Comparison of ENCODE assay signal across 1 cellular context in the genomic region with DNA sequence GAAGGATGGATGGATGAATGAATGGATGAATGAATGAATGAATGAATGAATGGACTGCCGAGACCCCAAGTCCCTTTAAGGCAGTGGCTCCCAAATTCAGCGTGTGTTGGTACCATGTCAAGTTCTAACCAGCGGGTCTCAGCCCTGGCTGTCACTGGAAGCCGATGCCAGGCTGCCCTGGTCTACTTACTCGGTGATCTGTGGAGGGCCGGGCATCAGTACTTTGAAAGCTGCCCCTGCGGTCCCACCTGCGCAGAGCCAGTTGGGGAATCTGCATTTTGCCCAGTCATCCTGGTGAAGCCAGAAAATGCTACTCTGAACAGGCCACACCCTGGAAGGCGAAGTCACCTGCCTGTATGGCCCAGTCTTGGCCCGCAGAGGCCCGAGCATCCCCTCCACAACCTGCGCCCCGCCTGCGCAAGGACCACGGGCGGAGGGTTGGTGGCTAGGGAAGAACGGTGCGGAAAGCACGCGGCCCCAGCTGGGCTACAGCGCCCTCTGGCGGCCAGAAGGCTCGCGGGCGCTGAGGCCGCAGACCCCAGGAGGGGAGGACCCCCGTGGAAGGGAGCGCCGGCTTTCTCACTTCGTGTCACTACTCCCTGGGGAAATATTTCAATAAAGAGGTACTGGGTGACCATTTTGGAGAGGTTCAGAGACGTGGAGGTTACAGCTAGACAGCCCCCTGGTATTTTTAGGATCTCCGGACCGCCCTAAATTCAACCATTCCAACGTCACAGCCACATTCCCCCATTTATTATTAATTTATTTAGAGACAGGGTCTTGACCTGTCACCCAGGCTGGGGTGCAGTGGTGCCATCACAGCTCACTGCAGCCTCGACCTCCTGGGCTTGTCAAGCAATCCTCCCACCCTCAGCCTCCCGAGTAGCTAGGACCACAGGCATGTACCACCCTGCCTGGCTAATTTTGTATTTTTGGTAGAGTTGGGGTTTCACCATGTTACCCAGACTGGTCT.
TF ChIP-seq lines count a peak whose summit lies in the region.

No MANE protein-coding gene starts in this region.

TF ChIP-seq in K562, 482 proteins besides CTCF, POLR2A, EP300 and RAD21 (continued from another document and continues in another):
- TF ChIP-seq GABPB2 (CRISPR knock-in tag; conservative IDR thresholded peaks at IDR 0.05) (no peak), ZNF668 (CRISPR knock-in tag; IDR thresholded peaks at IDR 0.05) (no peak), ZNF444 (CRISPR knock-in tag; IDR thresholded peaks at IDR 0.05) (no peak), KLF16 (IDR thresholded peaks at IDR 0.05) (no peak), KDM5B (IDR thresholded peaks at IDR 0.05; ENCODE audit: insufficient replicate concordance, low read depth, low read length) (no peak), MYC (IDR thresholded peaks at IDR 0.05; ENCODE audit: low read depth, low read length) (peak; percentile 88), MYC (CRISPR knock-in tag; IDR thresholded peaks at IDR 0.05; ENCODE audit: borderline replicate concordance, low read depth) (no peak), DNMT1 (IDR thresholded peaks at IDR 0.05) (no peak), IRF9 (tag; IDR thresholded peaks at IDR 0.05) (no peak), PPARD (CRISPR knock-in tag; IDR thresholded peaks at IDR 0.05) (no peak), MTA2 (IDR thresholded peaks at IDR 0.05; ENCODE audit: low read depth) (no peak), SPI1 (IDR thresholded peaks at IDR 0.05; ENCODE audit: borderline replicate concordance, low read depth, low read length) (no peak), MCM3 (IDR thresholded peaks at IDR 0.05) (no peak), ARID3A (IDR thresholded peaks at IDR 0.05; ENCODE audit: borderline replicate concordance, low read depth, low read length) (no peak), SMARCA5 (IDR thresholded peaks at IDR 0.05) (no peak), DLX4 (CRISPR knock-in tag; IDR thresholded peaks at IDR 0.05) (no peak), ETV6 (IDR thresholded peaks at IDR 0.05; ENCODE audit: borderline replicate concordance in 1 of 2, low read depth in 2 of 2, low read length in 1 of 2) (no peak), ETV6 (CRISPR knock-in tag; IDR thresholded peaks at IDR 0.05; ENCODE audit: borderline replicate concordance) (no peak), ARID2 (IDR thresholded peaks at IDR 0.05) (peak; percentile 42; the same call in 1 of the 2 replicates), PYGO2 (tag; IDR thresholded peaks at IDR 0.05) (no peak), MLX (CRISPR knock-in tag; conservative IDR thresholded peaks at IDR 0.05) (no peak), CEBPG (CRISPR knock-in tag; IDR thresholded peaks at IDR 0.05) (no peak), CEBPG (tag; conservative IDR thresholded peaks at IDR 0.05 in 1 of 2, IDR thresholded peaks at IDR 0.05 in 1 of 2) (no peak), CSDE1 (IDR thresholded peaks at IDR 0.05) (no peak), ZNF324 (CRISPR knock-in tag; IDR thresholded peaks at IDR 0.05) (no peak), SMAD4 (CRISPR knock-in tag; conservative IDR thresholded peaks at IDR 0.05) (no peak), SFPQ (IDR thresholded peaks at IDR 0.05; ENCODE audit: low read depth, low read length) (no peak), GABPA (tag; conservative IDR thresholded peaks at IDR 0.05; ENCODE audit: low read depth) (no peak), TEAD2 (tag; IDR thresholded peaks at IDR 0.05) (no peak), SMARCC2 (IDR thresholded peaks at IDR 0.05; ENCODE audit: low read depth) (no peak), ELK1 (CRISPR knock-in tag; IDR thresholded peaks at IDR 0.05) (no peak), DMBX1 (CRISPR knock-in tag; IDR thresholded peaks at IDR 0.05; ENCODE audit: borderline replicate concordance) (no peak), MEF2D (tag; conservative IDR thresholded peaks at IDR 0.05; ENCODE audit: low read depth) (no peak), ZNF197 (CRISPR knock-in tag; IDR thresholded peaks at IDR 0.05; ENCODE audit: low read depth) (no peak), NELFE (IDR thresholded peaks at IDR 0.05; ENCODE audit: insufficient read depth, insufficient read length) (no peak)
- TF ChIP-seq, protein P1, sequence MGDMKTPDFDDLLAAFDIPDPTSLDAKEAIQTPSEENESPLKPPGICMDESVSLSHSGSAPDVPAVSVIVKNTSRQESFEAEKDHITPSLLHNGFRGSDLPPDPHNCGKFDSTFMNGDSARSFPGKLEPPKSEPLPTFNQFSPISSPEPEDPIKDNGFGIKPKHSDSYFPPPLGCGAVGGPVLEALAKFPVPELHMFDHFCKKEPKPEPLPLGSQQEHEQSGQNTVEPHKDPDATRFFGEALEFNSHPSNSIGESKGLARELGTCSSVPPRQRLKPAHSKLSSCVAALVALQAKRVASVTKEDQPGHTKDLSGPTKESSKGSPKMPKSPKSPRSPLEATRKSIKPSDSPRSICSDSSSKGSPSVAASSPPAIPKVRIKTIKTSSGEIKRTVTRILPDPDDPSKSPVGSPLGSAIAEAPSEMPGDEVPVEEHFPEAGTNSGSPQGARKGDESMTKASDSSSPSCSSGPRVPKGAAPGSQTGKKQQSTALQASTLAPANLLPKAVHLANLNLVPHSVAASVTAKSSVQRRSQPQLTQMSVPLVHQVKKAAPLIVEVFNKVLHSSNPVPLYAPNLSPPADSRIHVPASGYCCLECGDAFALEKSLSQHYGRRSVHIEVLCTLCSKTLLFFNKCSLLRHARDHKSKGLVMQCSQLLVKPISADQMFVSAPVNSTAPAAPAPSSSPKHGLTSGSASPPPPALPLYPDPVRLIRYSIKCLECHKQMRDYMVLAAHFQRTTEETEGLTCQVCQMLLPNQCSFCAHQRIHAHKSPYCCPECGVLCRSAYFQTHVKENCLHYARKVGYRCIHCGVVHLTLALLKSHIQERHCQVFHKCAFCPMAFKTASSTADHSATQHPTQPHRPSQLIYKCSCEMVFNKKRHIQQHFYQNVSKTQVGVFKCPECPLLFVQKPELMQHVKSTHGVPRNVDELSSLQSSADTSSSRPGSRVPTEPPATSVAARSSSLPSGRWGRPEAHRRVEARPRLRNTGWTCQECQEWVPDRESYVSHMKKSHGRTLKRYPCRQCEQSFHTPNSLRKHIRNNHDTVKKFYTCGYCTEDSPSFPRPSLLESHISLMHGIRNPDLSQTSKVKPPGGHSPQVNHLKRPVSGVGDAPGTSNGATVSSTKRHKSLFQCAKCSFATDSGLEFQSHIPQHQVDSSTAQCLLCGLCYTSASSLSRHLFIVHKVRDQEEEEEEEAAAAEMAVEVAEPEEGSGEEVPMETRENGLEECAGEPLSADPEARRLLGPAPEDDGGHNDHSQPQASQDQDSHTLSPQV (IDR thresholded peaks at IDR 0.05) = 0 out of 2 replicates have a peak, but pooled peaks have one; percentile 35
- TF ChIP-seq, protein P2, sequence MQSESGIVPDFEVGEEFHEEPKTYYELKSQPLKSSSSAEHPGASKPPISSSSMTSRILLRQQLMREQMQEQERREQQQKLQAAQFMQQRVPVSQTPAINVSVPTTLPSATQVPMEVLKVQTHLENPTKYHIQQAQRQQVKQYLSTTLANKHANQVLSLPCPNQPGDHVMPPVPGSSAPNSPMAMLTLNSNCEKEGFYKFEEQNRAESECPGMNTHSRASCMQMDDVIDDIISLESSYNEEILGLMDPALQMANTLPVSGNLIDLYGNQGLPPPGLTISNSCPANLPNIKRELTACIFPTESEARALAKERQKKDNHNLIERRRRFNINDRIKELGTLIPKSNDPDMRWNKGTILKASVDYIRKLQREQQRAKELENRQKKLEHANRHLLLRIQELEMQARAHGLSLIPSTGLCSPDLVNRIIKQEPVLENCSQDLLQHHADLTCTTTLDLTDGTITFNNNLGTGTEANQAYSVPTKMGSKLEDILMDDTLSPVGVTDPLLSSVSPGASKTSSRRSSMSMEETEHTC (IDR thresholded peaks at IDR 0.05) = no peak
- TF ChIP-seq, protein P3, sequence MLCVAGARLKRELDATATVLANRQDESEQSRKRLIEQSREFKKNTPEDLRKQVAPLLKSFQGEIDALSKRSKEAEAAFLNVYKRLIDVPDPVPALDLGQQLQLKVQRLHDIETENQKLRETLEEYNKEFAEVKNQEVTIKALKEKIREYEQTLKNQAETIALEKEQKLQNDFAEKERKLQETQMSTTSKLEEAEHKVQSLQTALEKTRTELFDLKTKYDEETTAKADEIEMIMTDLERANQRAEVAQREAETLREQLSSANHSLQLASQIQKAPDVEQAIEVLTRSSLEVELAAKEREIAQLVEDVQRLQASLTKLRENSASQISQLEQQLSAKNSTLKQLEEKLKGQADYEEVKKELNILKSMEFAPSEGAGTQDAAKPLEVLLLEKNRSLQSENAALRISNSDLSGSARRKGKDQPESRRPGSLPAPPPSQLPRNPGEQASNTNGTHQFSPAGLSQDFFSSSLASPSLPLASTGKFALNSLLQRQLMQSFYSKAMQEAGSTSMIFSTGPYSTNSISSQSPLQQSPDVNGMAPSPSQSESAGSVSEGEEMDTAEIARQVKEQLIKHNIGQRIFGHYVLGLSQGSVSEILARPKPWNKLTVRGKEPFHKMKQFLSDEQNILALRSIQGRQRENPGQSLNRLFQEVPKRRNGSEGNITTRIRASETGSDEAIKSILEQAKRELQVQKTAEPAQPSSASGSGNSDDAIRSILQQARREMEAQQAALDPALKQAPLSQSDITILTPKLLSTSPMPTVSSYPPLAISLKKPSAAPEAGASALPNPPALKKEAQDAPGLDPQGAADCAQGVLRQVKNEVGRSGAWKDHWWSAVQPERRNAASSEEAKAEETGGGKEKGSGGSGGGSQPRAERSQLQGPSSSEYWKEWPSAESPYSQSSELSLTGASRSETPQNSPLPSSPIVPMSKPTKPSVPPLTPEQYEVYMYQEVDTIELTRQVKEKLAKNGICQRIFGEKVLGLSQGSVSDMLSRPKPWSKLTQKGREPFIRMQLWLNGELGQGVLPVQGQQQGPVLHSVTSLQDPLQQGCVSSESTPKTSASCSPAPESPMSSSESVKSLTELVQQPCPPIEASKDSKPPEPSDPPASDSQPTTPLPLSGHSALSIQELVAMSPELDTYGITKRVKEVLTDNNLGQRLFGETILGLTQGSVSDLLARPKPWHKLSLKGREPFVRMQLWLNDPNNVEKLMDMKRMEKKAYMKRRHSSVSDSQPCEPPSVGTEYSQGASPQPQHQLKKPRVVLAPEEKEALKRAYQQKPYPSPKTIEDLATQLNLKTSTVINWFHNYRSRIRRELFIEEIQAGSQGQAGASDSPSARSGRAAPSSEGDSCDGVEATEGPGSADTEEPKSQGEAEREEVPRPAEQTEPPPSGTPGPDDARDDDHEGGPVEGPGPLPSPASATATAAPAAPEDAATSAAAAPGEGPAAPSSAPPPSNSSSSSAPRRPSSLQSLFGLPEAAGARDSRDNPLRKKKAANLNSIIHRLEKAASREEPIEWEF (CRISPR knock-in tag; IDR thresholded peaks at IDR 0.05) = no peak
